In genomic region chr11:84117394-84117793, GRCh38 we compare ENCODE assay signal across 17 cellular contexts.
DNase-seq lines count a peak whose midpoint lies in the region; ATAC-seq and TF ChIP-seq lines count a peak whose summit lies in the region.
"Had no signal": no experiment of that assay in that cellular context is flagged by ENCODE, and none has a peak within 500 bp of the region (broad histone marks: within the 10 kb centered on the region; RNA-seq: fewer than 3 reads in every experiment).

No MANE protein-coding gene starts in this region.

- peak; percentile 5 for DNase-seq in GM03348 (ENCODE audit: low spot score)
- peak; percentile 2 for DNase-seq in RKO (ENCODE audit: low spot score)
- DNase-seq in choroid plexus epithelial cell (ENCODE audit: low read depth), result peak; percentile 23
- peak; percentile 3 for DNase-seq in myocyte (ENCODE audit: low read depth)
- no peak for DNase-seq in iPS-NIHi7 (ENCODE audit: extremely low spot score)
- no peak for DNase-seq in iPS-NIHi11 (ENCODE audit: low spot score)
- no peak for DNase-seq in Right ventricle myocardium inferior (ENCODE audit: missing footprints)
- no peak for DNase-seq in central memory CD4-positive, alpha-beta T cell
- DNase-seq: COR-L47, Kasumi-1, MM.1S, NCI-H1092 treated with DMSO at 0.1 percent for 48 hours, NCI-H1694 treated with DMSO at 0.1 percent for 48 hours, NCI-H446, OCI-M1, RPMI8226 had no signal

- TF ChIP-seq CTCF in choroid plexus epithelial cell (conservative IDR thresholded peaks at IDR 0.05; ENCODE audit: low read depth, low read length), result no peak

- H3K4me3 ChIP-seq in choroid plexus epithelial cell (ENCODE audit: low read depth, low read length), result no peak overlapping the region
- H3K4me3 ChIP-seq: SJSA1 had no signal

- intact Hi-C loops in Right ventricle myocardium inferior (cut with DNase I), result no loop called here

- ATAC-seq in Right ventricle myocardium inferior, result no peak

Comparison
In these comparisons a context has a peak if more than half of its experiments do, and no peak if none do; other contexts are left out.
1. DNase-seq: peak in GM03348 (single experiment), RKO (single experiment), choroid plexus epithelial cell (single experiment) and myocyte (single experiment); none in iPS-NIHi7 (single experiment), iPS-NIHi11 (single experiment), Right ventricle myocardium inferior (single experiment) and central memory CD4-positive, alpha-beta T cell (single experiment).